ENCODE assay signal across 17 cellular contexts in the genomic region with DNA sequence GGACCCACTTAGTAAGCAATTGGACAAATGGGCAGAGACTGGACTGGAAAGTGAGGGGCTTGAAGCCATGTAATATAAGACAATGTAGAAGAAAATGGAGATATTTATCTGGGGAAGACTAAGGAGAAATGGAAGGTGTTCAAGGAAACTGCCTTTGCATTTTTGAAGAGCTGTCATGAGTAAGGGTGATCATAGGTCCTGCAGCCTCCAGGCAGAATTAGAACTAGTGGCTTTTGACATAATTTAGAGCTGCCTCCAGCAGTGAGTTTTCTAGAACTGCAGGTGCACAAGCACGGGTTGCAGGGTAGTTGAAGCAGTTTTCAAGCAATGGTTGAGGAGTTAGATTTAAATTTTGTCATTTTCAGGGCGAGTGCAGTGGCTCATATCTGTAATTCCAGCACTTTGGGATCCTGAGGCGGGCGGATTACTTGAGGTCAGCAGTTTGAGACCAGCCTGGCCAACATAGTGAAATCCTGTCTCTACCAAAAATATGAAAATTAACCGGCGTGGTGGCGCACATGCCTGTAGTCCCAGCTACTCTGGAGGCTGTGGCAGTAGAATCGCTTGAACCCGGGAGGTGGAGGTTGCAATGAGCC.
"Had no signal": no experiment of that assay in that cellular context is flagged by ENCODE, and none has a peak within 500 bp of the region (broad histone marks: within the 10 kb centered on the region; RNA-seq: fewer than 3 reads in every experiment).

No MANE protein-coding gene starts in this region.

- H3K36me3 ChIP-seq: heart left ventricle, sigmoid colon, tibial nerve had no signal

- H3K27ac ChIP-seq: heart left ventricle, sigmoid colon, skin epidermis, testis had no signal

- H3K27me3 Mint-ChIP-seq: central memory CD8-positive, alpha-beta T cell; stimulated activated naive B cell treated with anti-CD40 and anti-IgM and Interleukin-4, amounts not matched to agents 10 μg/mL and 1 μg/mL and 100 μg/mL, for 72 hours; stimulated activated naive CD8-positive, alpha-beta T cell treated with anti-CD3 and anti-CD28 coated beads, Interleukin-15, amount 100 ng/mL, for 72 hours had no signal

- H3K27me3 ChIP-seq: heart left ventricle, sigmoid colon, testis, tibial nerve had no signal

- H3K36me3 Mint-ChIP-seq: stimulated activated naive B cell treated with anti-CD40 and anti-IgM and Interleukin-4, amounts not matched to agents 10 μg/mL and 1 μg/mL and 100 μg/mL, for 72 hours had no signal

- H3K27ac Mint-ChIP-seq: stimulated activated naive B cell treated with anti-CD40 and anti-IgM and Interleukin-4, amounts not matched to agents 10 μg/mL and 1 μg/mL and 100 μg/mL, for 72 hours; stimulated activated naive CD8-positive, alpha-beta T cell treated with anti-CD3 and anti-CD28 coated beads, Interleukin-15, amount 100 ng/mL, for 72 hours had no signal

- H3K4me1 ChIP-seq: testis had no signal

- H3K4me3 ChIP-seq: heart left ventricle, sigmoid colon, skin epidermis, testis, tibial nerve had no signal

- H3K9me3 ChIP-seq: heart left ventricle, sigmoid colon, testis, tibial nerve had no signal

- DNase-seq: heart left ventricle; hypothalamus; kidney glomerular epithelial cell; naive thymus-derived CD8-positive, alpha-beta T cell; posterior cingulate gyrus; sigmoid colon; stimulated activated CD4-positive, alpha-beta T cell treated with anti-CD3 and anti-CD28 coated beads, Interleukin-2, amount 100 ng/mL, for 24 hours; stimulated activated CD4-positive, alpha-beta T cell treated with anti-CD3 and anti-CD28 coated beads, Interleukin-4, amount 100 ng/mL, for 4 hours; stimulated activated naive B cell treated with anti-CD40 and anti-IgM and Interleukin-4, amounts not matched to agents 10 μg/mL and 1 μg/mL and 100 μg/mL, for 72 hours; stimulated activated naive CD8-positive, alpha-beta T cell treated with anti-CD3 and anti-CD28 coated beads, Interleukin-15, amount 100 ng/mL, for 72 hours; testis had no signal

- H3K4me3 Mint-ChIP-seq: central memory CD8-positive, alpha-beta T cell; naive thymus-derived CD8-positive, alpha-beta T cell; stimulated activated naive B cell treated with anti-CD40 and anti-IgM and Interleukin-4, amounts not matched to agents 10 μg/mL and 1 μg/mL and 100 μg/mL, for 72 hours; stimulated activated naive CD8-positive, alpha-beta T cell treated with anti-CD3 and anti-CD28 coated beads, Interleukin-15, amount 100 ng/mL, for 72 hours had no signal

- ATAC-seq: heart left ventricle; naive thymus-derived CD8-positive, alpha-beta T cell; stimulated activated naive B cell treated with anti-CD40 and anti-IgM and Interleukin-4, amounts not matched to agents 10 μg/mL and 1 μg/mL and 100 μg/mL, for 72 hours; stimulated activated naive CD8-positive, alpha-beta T cell treated with anti-CD3 and anti-CD28 coated beads, Interleukin-15, amount 100 ng/mL, for 72 hours had no signal

- H3K9me3 Mint-ChIP-seq: central memory CD8-positive, alpha-beta T cell; stimulated activated naive B cell treated with anti-CD40 and anti-IgM and Interleukin-4, amounts not matched to agents 10 μg/mL and 1 μg/mL and 100 μg/mL, for 72 hours; stimulated activated naive CD8-positive, alpha-beta T cell treated with anti-CD3 and anti-CD28 coated beads, Interleukin-15, amount 100 ng/mL, for 72 hours had no signal

- FAIRE-seq: frontal cortex, islet of Langerhans, urothelium cell line had no signal
